In genomic region chr10:17871036-17871435, GRCh38 we compare ENCODE assay signal across 1 cellular context.
TF ChIP-seq lines count a peak whose summit lies in the region.

No MANE protein-coding gene starts in this region.

TF ChIP-seq in A549, 52 proteins besides CTCF, POLR2A, EP300 and RAD21 (continued from another document):
- TF ChIP-seq REST (IDR thresholded peaks at IDR 0.05) (no peak), HDAC2 (IDR thresholded peaks at IDR 0.05) (no peak), HOXB5 (CRISPR knock-in tag; IDR thresholded peaks at IDR 0.05) (no peak), HES2 (IDR thresholded peaks at IDR 0.05) (no peak), SMC3 (IDR thresholded peaks at IDR 0.05) (no peak), E2F6 (IDR thresholded peaks at IDR 0.05; ENCODE audit: borderline replicate concordance, low read depth) (no peak), ZFP36 (IDR thresholded peaks at IDR 0.05; ENCODE audit: borderline replicate concordance, partially characterized antibody) (no peak), NPAS2 (CRISPR knock-in tag; IDR thresholded peaks at IDR 0.05; ENCODE audit: borderline replicate concordance) (no peak), CBX2 (IDR thresholded peaks at IDR 0.05; ENCODE audit: borderline replicate concordance, low read depth) (no peak)
- TF ChIP-seq, protein P1, sequence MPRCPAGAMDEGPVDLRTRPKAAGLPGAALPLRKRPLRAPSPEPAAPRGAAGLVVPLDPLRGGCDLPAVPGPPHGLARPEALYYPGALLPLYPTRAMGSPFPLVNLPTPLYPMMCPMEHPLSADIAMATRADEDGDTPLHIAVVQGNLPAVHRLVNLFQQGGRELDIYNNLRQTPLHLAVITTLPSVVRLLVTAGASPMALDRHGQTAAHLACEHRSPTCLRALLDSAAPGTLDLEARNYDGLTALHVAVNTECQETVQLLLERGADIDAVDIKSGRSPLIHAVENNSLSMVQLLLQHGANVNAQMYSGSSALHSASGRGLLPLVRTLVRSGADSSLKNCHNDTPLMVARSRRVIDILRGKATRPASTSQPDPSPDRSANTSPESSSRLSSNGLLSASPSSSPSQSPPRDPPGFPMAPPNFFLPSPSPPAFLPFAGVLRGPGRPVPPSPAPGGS (IDR thresholded peaks at IDR 0.05): no peak
